In genomic region chr1:42332877-42333276, GRCh38 we compare ENCODE assay signal across 2 cellular contexts.
TF ChIP-seq lines count a peak whose summit lies in the region.

No MANE protein-coding gene starts in this region.

TF ChIP-seq in A549, 52 proteins besides CTCF, POLR2A, EP300 and RAD21 (continued from another document):
- TF ChIP-seq ZNF302 (CRISPR knock-in tag; IDR thresholded peaks at IDR 0.05): no peak
- no peak for TF ChIP-seq RNF2 (IDR thresholded peaks at IDR 0.05; ENCODE audit: borderline replicate concordance, low read depth)
- TF ChIP-seq, protein P1, sequence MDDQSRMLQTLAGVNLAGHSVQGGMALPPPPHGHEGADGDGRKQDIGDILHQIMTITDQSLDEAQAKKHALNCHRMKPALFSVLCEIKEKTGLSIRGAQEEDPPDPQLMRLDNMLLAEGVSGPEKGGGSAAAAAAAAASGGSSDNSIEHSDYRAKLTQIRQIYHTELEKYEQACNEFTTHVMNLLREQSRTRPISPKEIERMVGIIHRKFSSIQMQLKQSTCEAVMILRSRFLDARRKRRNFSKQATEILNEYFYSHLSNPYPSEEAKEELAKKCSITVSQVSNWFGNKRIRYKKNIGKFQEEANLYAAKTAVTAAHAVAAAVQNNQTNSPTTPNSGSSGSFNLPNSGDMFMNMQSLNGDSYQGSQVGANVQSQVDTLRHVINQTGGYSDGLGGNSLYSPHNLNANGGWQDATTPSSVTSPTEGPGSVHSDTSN (IDR thresholded peaks at IDR 0.05): no peak
- TF ChIP-seq KDM5A (IDR thresholded peaks at IDR 0.05): no peak
- TF ChIP-seq NR3C1 (IDR thresholded peaks at IDR 0.05): no peak
- TF ChIP-seq POLR2AphosphoS2 (conservative IDR thresholded peaks at IDR 0.05; ENCODE audit: low read length): no peak
- TF ChIP-seq, protein P2, sequence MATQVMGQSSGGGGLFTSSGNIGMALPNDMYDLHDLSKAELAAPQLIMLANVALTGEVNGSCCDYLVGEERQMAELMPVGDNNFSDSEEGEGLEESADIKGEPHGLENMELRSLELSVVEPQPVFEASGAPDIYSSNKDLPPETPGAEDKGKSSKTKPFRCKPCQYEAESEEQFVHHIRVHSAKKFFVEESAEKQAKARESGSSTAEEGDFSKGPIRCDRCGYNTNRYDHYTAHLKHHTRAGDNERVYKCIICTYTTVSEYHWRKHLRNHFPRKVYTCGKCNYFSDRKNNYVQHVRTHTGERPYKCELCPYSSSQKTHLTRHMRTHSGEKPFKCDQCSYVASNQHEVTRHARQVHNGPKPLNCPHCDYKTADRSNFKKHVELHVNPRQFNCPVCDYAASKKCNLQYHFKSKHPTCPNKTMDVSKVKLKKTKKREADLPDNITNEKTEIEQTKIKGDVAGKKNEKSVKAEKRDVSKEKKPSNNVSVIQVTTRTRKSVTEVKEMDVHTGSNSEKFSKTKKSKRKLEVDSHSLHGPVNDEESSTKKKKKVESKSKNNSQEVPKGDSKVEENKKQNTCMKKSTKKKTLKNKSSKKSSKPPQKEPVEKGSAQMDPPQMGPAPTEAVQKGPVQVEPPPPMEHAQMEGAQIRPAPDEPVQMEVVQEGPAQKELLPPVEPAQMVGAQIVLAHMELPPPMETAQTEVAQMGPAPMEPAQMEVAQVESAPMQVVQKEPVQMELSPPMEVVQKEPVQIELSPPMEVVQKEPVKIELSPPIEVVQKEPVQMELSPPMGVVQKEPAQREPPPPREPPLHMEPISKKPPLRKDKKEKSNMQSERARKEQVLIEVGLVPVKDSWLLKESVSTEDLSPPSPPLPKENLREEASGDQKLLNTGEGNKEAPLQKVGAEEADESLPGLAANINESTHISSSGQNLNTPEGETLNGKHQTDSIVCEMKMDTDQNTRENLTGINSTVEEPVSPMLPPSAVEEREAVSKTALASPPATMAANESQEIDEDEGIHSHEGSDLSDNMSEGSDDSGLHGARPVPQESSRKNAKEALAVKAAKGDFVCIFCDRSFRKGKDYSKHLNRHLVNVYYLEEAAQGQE (IDR thresholded peaks at IDR 0.05): no peak
- TF ChIP-seq CBX2 (IDR thresholded peaks at IDR 0.05; ENCODE audit: borderline replicate concordance, low read depth): no peak
- no peak for TF ChIP-seq FOSL2 (IDR thresholded peaks at IDR 0.05)
- no peak for TF ChIP-seq FOSL2 (CRISPR knock-in tag; IDR thresholded peaks at IDR 0.05)
- no peak for TF ChIP-seq E2F6 (IDR thresholded peaks at IDR 0.05; ENCODE audit: borderline replicate concordance, low read depth)
- no peak for TF ChIP-seq RARB (CRISPR knock-in tag; IDR thresholded peaks at IDR 0.05)

TF ChIP-seq in WTC11, 78 proteins besides CTCF, POLR2A, EP300 and RAD21 (continued from another document):
- TF ChIP-seq, protein P3, sequence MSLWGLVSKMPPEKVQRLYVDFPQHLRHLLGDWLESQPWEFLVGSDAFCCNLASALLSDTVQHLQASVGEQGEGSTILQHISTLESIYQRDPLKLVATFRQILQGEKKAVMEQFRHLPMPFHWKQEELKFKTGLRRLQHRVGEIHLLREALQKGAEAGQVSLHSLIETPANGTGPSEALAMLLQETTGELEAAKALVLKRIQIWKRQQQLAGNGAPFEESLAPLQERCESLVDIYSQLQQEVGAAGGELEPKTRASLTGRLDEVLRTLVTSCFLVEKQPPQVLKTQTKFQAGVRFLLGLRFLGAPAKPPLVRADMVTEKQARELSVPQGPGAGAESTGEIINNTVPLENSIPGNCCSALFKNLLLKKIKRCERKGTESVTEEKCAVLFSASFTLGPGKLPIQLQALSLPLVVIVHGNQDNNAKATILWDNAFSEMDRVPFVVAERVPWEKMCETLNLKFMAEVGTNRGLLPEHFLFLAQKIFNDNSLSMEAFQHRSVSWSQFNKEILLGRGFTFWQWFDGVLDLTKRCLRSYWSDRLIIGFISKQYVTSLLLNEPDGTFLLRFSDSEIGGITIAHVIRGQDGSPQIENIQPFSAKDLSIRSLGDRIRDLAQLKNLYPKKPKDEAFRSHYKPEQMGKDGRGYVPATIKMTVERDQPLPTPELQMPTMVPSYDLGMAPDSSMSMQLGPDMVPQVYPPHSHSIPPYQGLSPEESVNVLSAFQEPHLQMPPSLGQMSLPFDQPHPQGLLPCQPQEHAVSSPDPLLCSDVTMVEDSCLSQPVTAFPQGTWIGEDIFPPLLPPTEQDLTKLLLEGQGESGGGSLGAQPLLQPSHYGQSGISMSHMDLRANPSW (CRISPR knock-in tag; conservative IDR thresholded peaks at IDR 0.05; ENCODE audit: low read depth): no peak
- TF ChIP-seq, protein P4, sequence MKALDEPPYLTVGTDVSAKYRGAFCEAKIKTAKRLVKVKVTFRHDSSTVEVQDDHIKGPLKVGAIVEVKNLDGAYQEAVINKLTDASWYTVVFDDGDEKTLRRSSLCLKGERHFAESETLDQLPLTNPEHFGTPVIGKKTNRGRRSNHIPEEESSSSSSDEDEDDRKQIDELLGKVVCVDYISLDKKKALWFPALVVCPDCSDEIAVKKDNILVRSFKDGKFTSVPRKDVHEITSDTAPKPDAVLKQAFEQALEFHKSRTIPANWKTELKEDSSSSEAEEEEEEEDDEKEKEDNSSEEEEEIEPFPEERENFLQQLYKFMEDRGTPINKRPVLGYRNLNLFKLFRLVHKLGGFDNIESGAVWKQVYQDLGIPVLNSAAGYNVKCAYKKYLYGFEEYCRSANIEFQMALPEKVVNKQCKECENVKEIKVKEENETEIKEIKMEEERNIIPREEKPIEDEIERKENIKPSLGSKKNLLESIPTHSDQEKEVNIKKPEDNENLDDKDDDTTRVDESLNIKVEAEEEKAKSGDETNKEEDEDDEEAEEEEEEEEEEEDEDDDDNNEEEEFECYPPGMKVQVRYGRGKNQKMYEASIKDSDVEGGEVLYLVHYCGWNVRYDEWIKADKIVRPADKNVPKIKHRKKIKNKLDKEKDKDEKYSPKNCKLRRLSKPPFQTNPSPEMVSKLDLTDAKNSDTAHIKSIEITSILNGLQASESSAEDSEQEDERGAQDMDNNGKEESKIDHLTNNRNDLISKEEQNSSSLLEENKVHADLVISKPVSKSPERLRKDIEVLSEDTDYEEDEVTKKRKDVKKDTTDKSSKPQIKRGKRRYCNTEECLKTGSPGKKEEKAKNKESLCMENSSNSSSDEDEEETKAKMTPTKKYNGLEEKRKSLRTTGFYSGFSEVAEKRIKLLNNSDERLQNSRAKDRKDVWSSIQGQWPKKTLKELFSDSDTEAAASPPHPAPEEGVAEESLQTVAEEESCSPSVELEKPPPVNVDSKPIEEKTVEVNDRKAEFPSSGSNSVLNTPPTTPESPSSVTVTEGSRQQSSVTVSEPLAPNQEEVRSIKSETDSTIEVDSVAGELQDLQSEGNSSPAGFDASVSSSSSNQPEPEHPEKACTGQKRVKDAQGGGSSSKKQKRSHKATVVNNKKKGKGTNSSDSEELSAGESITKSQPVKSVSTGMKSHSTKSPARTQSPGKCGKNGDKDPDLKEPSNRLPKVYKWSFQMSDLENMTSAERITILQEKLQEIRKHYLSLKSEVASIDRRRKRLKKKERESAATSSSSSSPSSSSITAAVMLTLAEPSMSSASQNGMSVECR (CRISPR knock-in tag; IDR thresholded peaks at IDR 0.05; ENCODE audit: borderline replicate concordance): no peak
- TF ChIP-seq ZNF396 (CRISPR knock-in tag; IDR thresholded peaks at IDR 0.05; ENCODE audit: borderline replicate concordance): no peak
- TF ChIP-seq ZNF532 (CRISPR knock-in tag; IDR thresholded peaks at IDR 0.05; ENCODE audit: borderline replicate concordance): no peak
- TF ChIP-seq, protein P5, sequence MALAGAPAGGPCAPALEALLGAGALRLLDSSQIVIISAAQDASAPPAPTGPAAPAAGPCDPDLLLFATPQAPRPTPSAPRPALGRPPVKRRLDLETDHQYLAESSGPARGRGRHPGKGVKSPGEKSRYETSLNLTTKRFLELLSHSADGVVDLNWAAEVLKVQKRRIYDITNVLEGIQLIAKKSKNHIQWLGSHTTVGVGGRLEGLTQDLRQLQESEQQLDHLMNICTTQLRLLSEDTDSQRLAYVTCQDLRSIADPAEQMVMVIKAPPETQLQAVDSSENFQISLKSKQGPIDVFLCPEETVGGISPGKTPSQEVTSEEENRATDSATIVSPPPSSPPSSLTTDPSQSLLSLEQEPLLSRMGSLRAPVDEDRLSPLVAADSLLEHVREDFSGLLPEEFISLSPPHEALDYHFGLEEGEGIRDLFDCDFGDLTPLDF (CRISPR knock-in tag; IDR thresholded peaks at IDR 0.05): no peak
- TF ChIP-seq NFE2L1 (CRISPR knock-in tag; IDR thresholded peaks at IDR 0.05): no peak
- no peak for TF ChIP-seq CREB1 (CRISPR knock-in tag; IDR thresholded peaks at IDR 0.05)
